10 cellular contexts compared by ENCODE assay signal in the genomic region with DNA sequence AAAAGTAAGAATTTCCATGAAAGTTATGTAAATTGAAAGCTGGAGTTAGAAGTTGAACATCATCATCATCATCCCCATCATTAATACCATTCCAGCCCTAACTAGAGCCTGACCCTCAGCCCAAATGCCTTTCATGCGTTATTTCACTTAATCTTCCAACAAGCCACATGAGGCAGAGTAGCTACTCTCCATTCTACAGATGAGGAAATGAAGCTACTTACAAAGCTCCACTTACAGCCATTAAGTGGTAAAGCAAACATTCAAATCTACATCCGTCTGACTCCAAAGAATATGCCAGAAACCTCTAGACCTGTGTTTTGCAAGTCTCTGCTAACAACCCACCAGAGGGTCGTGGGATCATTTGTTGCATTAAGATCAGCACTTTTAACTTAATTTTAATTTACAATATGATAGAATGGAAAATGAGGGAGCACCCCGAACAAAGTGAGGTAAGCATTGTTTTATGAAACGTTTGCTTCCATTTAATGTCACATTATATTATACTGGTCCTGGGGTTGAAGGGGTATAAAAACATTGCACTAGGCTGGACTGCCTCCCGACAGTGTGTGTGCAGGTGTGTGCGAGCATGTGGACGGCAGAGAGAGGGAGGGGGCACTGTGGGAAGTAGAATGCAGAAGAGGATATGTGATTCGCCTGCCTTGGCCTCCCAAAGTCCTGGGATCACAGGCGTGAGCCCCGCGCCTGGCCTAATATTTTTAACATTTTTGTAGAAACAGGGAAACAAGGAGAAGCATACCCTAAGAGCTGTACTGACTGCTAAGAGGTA. TPM values are rescaled to one million over a fixed set of nuclear protein-coding genes. Genes with fewer than 3 reads are reported as not detected.
DNase-seq lines count a peak whose midpoint lies in the region; ATAC-seq, FAIRE-seq and TF ChIP-seq lines count a peak whose summit lies in the region.
"Had no signal": no experiment of that assay in that cellular context is flagged by ENCODE, and none has a peak within 500 bp of the region (broad histone marks: within the 10 kb centered on the region; RNA-seq: fewer than 3 reads in every experiment).

No MANE protein-coding gene starts in this region.

- WGBS in GM12878 (ENCODE audit: insufficient coverage, insufficient replicate concordance, low lambda C conversion rate, missing lambda C conversion rate): 90% methylated on average over 12 of the region's 12 CpGs

- TF ChIP-seq POLR2A in GM12878 (IDR thresholded peaks at IDR 0.05; ENCODE audit: low read depth, low read length): no peak

- H3K9ac ChIP-seq in GM12878 (ENCODE audit: control insufficient read depth, insufficient read depth, low read length): no peak overlapping the region

- CTCF ChIA-PET in activated CD8-positive, alpha-beta T cell treated with anti-CD3 and anti-CD28 coated beads for 36 hours (lab: Charles Lee): interaction anchor here (0.7 to 1.6 kb wide), 6 partner anchors 10 to 176 kb away, joined by 3 to 5 read pairs (median 3); no protein-coding TSS in a partner anchor
- CTCF ChIA-PET in activated CD8-positive, alpha-beta T cell treated with anti-CD3 and anti-CD28 coated beads, Interleukin-2, amount 10 ng/mL, durations not matched to agents 7 days and 5 days (lab: Charles Lee): interaction anchor here (0.6 to 1.0 kb wide), 4 partner anchors 12 to 179 kb away, joined by 3 read pairs; no protein-coding TSS in a partner anchor
- CTCF ChIA-PET in GM12878 (lab: Yijun Ruan, JAX): interaction anchor here (0.6 to 1.0 kb wide), 4 partner anchors 11 to 99 kb away, joined by 3 to 4 read pairs (median 3); no protein-coding TSS in a partner anchor
- CTCF ChIA-PET in HEK293T (lab: Yijun Ruan, JAX): no interaction called here

- intact Hi-C loops in activated CD8-positive, alpha-beta T cell treated with anti-CD3 and anti-CD28 coated beads for 36 hours (cut with micrococcal nuclease): no loop called here
- intact Hi-C loops in GM12878 (cut with micrococcal nuclease; ENCODE audit: unreplicated experiment): no loop called here

- in situ Hi-C loops in GM12878 (cut with MboI): no loop called here

- no TSS peak for BruUV-seq in GM12878 (replicated peaks; lab: Mats Ljungman, UMichigan)

- TF ChIP-seq RAD21 in GM12878 (IDR thresholded peaks at IDR 0.05; ENCODE audit: insufficient read depth, low read depth, low read length): no peak

- no peaks in the 10 kb centered on the region for H4K20me1 ChIP-seq in GM12878 (ENCODE audit: control insufficient read depth, insufficient read depth)

- H3K4me3 Mint-ChIP-seq in activated CD8-positive, alpha-beta T cell treated with anti-CD3 and anti-CD28 coated beads for 36 hours: no peak overlapping the region
- H3K4me3 Mint-ChIP-seq in activated CD8-positive, alpha-beta T cell treated with anti-CD3 and anti-CD28 coated beads, Interleukin-2, amount 10 ng/mL, durations not matched to agents 7 days and 5 days: no peak overlapping the region
- no peak overlapping the region for H3K4me3 Mint-ChIP-seq in type B pancreatic cell

- no peaks in the 10 kb centered on the region; the same call in 1 of the 2 replicates for H3K4me1 ChIP-seq in GM12878 (ENCODE audit: control insufficient read depth, insufficient read depth, low read length)
- no peaks in the 10 kb centered on the region for H3K4me1 ChIP-seq in effector memory CD4-positive, alpha-beta T cell (ENCODE audit: control insufficient read depth, insufficient read depth, low read length, poor library complexity, severe bottlenecking)
- H3K4me1 ChIP-seq: foreskin keratinocyte had no signal

- peak overlapping the region; percentile 47 for H3K27ac Mint-ChIP-seq in activated CD8-positive, alpha-beta T cell treated with anti-CD3 and anti-CD28 coated beads for 36 hours
- no peak overlapping the region for H3K27ac Mint-ChIP-seq in activated CD8-positive, alpha-beta T cell treated with anti-CD3 and anti-CD28 coated beads, Interleukin-2, amount 10 ng/mL, durations not matched to agents 7 days and 5 days
- peak overlapping the region; percentile 11 for H3K27ac Mint-ChIP-seq in type B pancreatic cell

- no peaks in the 10 kb centered on the region for H3K9me3 ChIP-seq in GM12878 (replicated peaks; ENCODE audit: control insufficient read depth, insufficient read depth, low read length)
- H3K9me3 ChIP-seq in effector memory CD4-positive, alpha-beta T cell (ENCODE audit: control insufficient read depth, low read length): no peaks in the 10 kb centered on the region

- RAD21 ChIA-PET in GM12878 (lab: Charles Lee; ENCODE audit: unreplicated experiment): interaction anchor here (1.1 kb wide), 1 partner anchor 174 kb away, joined by 3 read pairs; no protein-coding TSS in a partner anchor

- H3K27ac ChIP-seq in GM12878 (ENCODE audit: control insufficient read depth, insufficient read depth): no peak overlapping the region
- no peak overlapping the region for H3K27ac ChIP-seq in effector memory CD4-positive, alpha-beta T cell (ENCODE audit: insufficient read depth, low read length, poor library complexity, severe bottlenecking)
- H3K27ac ChIP-seq: foreskin keratinocyte had no signal

- H3K27me3 ChIP-seq in GM12878 (replicated peaks in 1 of 2; ENCODE audit: control insufficient read depth in 2 of 2, insufficient read depth in 2 of 2, low read length in 1 of 2): no peaks in the 10 kb centered on the region
- no peaks in the 10 kb centered on the region for H3K27me3 ChIP-seq in effector memory CD4-positive, alpha-beta T cell (replicated peaks; ENCODE audit: control insufficient read depth, insufficient read depth, low read length, poor library complexity, severe bottlenecking)
- H3K27me3 ChIP-seq: foreskin keratinocyte had no signal

- SMC1A ChIA-PET in GM12878 (lab: Charles Lee; ENCODE audit: uncharacterized antibody, unreplicated experiment): interaction anchor here (0.6 to 1.9 kb wide), 8 partner anchors 10 to 174 kb away, joined by 3 to 6 read pairs (median 4); no protein-coding TSS in a partner anchor

- TF ChIP-seq EP300 in GM12878 (IDR thresholded peaks at IDR 0.05; ENCODE audit: borderline replicate concordance in 1 of 2, control insufficient read depth in 1 of 2, low read depth in 2 of 2, low read length in 2 of 2): no peak

- 0 out of 2 replicates have a peak overlapping the region, but pooled peaks have one; percentile 9 for H3K4me2 ChIP-seq in GM12878 (ENCODE audit: control insufficient read depth, insufficient read depth)

- no peaks in the 10 kb centered on the region for H3K9me3 Mint-ChIP-seq in activated CD8-positive, alpha-beta T cell treated with anti-CD3 and anti-CD28 coated beads for 36 hours
- H3K9me3 Mint-ChIP-seq in activated CD8-positive, alpha-beta T cell treated with anti-CD3 and anti-CD28 coated beads, Interleukin-2, amount 10 ng/mL, durations not matched to agents 7 days and 5 days (ENCODE audit: insufficient read depth): no peaks in the 10 kb centered on the region
- H3K9me3 Mint-ChIP-seq in type B pancreatic cell: no peaks in the 10 kb centered on the region

- peaks cover 8% of the 10 kb centered on the region for H3K36me3 Mint-ChIP-seq in activated CD8-positive, alpha-beta T cell treated with anti-CD3 and anti-CD28 coated beads for 36 hours (ENCODE audit: low read depth)
- H3K36me3 Mint-ChIP-seq in activated CD8-positive, alpha-beta T cell treated with anti-CD3 and anti-CD28 coated beads, Interleukin-2, amount 10 ng/mL, durations not matched to agents 7 days and 5 days (ENCODE audit: low read depth): peaks cover 14% of the 10 kb centered on the region
- no peaks in the 10 kb centered on the region for H3K36me3 Mint-ChIP-seq in type B pancreatic cell

- peaks cover 80% of the 10 kb centered on the region for H3K79me2 ChIP-seq in GM12878 (ENCODE audit: control insufficient read depth, insufficient read depth, low read length)

- FAIRE-seq in GM12878 (lab: Jason Lieb, UNC): no peak

- no peak for DNase-seq in activated CD8-positive, alpha-beta T cell treated with anti-CD3 and anti-CD28 coated beads for 36 hours
- DNase-seq in activated CD8-positive, alpha-beta T cell treated with anti-CD3 and anti-CD28 coated beads, Interleukin-2, amount 10 ng/mL, durations not matched to agents 7 days and 5 days: no peak
- DNase-seq in NCI-H2107 (lab: John Stamatoyannopoulos, UW) (peak; percentile 2), GM12878 (ENCODE audit: low read depth, low spot score) (no peak), type B pancreatic cell (ENCODE audit: extremely low spot score, unreplicated experiment) (no peak), HEK293T (ENCODE audit: extremely low spot score) (no peak)
- no peak for DNase-seq in effector memory CD4-positive, alpha-beta T cell
- DNase-seq: foreskin keratinocyte, NCI-H2171 had no signal

- no peak for ATAC-seq in activated CD8-positive, alpha-beta T cell treated with anti-CD3 and anti-CD28 coated beads for 36 hours
- no peak for ATAC-seq in activated CD8-positive, alpha-beta T cell treated with anti-CD3 and anti-CD28 coated beads, Interleukin-2, amount 10 ng/mL, durations not matched to agents 7 days and 5 days
- ATAC-seq in GM12878: peak; percentile 53
- ATAC-seq in HG02763 (IDR thresholded peaks at IDR 0.05; ENCODE audit: unreplicated experiment): no peak
- ATAC-seq: foreskin keratinocyte had no signal

- H3K27me3 Mint-ChIP-seq in activated CD8-positive, alpha-beta T cell treated with anti-CD3 and anti-CD28 coated beads for 36 hours: no peaks in the 10 kb centered on the region
- no peaks in the 10 kb centered on the region for H3K27me3 Mint-ChIP-seq in activated CD8-positive, alpha-beta T cell treated with anti-CD3 and anti-CD28 coated beads, Interleukin-2, amount 10 ng/mL, durations not matched to agents 7 days and 5 days (ENCODE audit: low read depth)
- no peaks in the 10 kb centered on the region for H3K27me3 Mint-ChIP-seq in type B pancreatic cell

- H3K36me3 ChIP-seq in GM12878 (ENCODE audit: control insufficient read depth in 2 of 2, insufficient read depth in 2 of 2, low read length in 1 of 2): peaks cover 3 to 12% of the 10 kb centered on the region in 2 experiments; a peak in 3 of 4 replicates
- H3K36me3 ChIP-seq in effector memory CD4-positive, alpha-beta T cell (ENCODE audit: control insufficient read depth, insufficient read depth, low read length): no peaks in the 10 kb centered on the region

- TF ChIP-seq CTCF in activated CD8-positive, alpha-beta T cell treated with anti-CD3 and anti-CD28 coated beads for 36 hours (IDR thresholded peaks at IDR 0.05): no peak
- no peak for TF ChIP-seq CTCF in GM12878 (IDR thresholded peaks at IDR 0.05 in 2 of 3, conservative IDR thresholded peaks at IDR 0.05 in 1 of 3; ENCODE audit: control insufficient read depth in 2 of 3, extremely low read depth in 1 of 3, insufficient read depth in 1 of 3, low read depth in 3 of 3, low read length in 3 of 3)
- no peak for TF ChIP-seq CTCF in type B pancreatic cell (conservative IDR thresholded peaks at IDR 0.05)

- no peak overlapping the region for H3K4me3 ChIP-seq in GM12878
- H3K4me3 ChIP-seq in effector memory CD4-positive, alpha-beta T cell (ENCODE audit: insufficient read depth, low read depth, low read length, poor library complexity, severe bottlenecking): no peak overlapping the region

- peaks cover 68% of the 10 kb centered on the region for H3K4me1 Mint-ChIP-seq in activated CD8-positive, alpha-beta T cell treated with anti-CD3 and anti-CD28 coated beads for 36 hours (ENCODE audit: low read depth)
- H3K4me1 Mint-ChIP-seq in activated CD8-positive, alpha-beta T cell treated with anti-CD3 and anti-CD28 coated beads, Interleukin-2, amount 10 ng/mL, durations not matched to agents 7 days and 5 days (ENCODE audit: low read depth): peaks cover 42% of the 10 kb centered on the region
- peaks cover 43% of the 10 kb centered on the region for H3K4me1 Mint-ChIP-seq in type B pancreatic cell (ENCODE audit: unreplicated experiment)

- no peak overlapping the region for H2AFZ ChIP-seq in GM12878 (ENCODE audit: control insufficient read depth, low read depth, low read length)

- POLR2A ChIA-PET in activated CD8-positive, alpha-beta T cell treated with anti-CD3 and anti-CD28 coated beads for 36 hours (lab: Charles Lee): interaction anchor here (1.1 kb wide), 1 partner anchor 10 kb away, joined by 3 read pairs; no protein-coding TSS in a partner anchor
- POLR2A ChIA-PET in activated CD8-positive, alpha-beta T cell treated with anti-CD3 and anti-CD28 coated beads, Interleukin-2, amount 10 ng/mL, durations not matched to agents 7 days and 5 days (lab: Charles Lee): interaction anchor here (1.1 to 1.7 kb wide), 2 partner anchors 21 to 36 kb away, joined by 4 to 6 read pairs; partner anchors contain the start of gene IRF2
- POLR2A ChIA-PET in GM12878 (lab: Charles Lee) (interaction anchor here (0.9 to 1.0 kb wide), 2 partner anchors 9 to 24 kb away, joined by 3 read pairs; no protein-coding TSS in a partner anchor), HEK293T (lab: Yijun Ruan, JAX) (no interaction called here)

RNA-seq across cellular contexts. Expression of gene IRF2, which starts 36.2 kb away (rescaled TPM):
- total RNA-seq in activated CD8-positive, alpha-beta T cell treated with anti-CD3 and anti-CD28 coated beads for 36 hours: 10 to 100 TPM; 48.1 to 56.4 TPM
- total RNA-seq in activated CD8-positive, alpha-beta T cell treated with anti-CD3 and anti-CD28 coated beads, Interleukin-2, amount 10 ng/mL, durations not matched to agents 7 days and 5 days: 10 to 100 TPM; 59.7 to 65.3 TPM
- total RNA-seq in GM12878 (2013; cell fraction: nucleolus; rRNA removed): 70.0 and 78.5 TPM in 2 replicates
- total RNA-seq in GM12878 (2014; rRNA removed) (44.7 and 45.1 TPM in 2 replicates), GM12878 (2014; rRNA removed; fragmentation: Illumina TruSeq; extraction: Trizol) (51.1 and 51.9 TPM in 2 replicates), GM12878 (2021) (52.2 and 65.7 TPM in 2 replicates), type B pancreatic cell (ENCODE audit: low replicate concordance) (19.7 and 23.6 TPM in 2 replicates)
- 39.3 TPM for polyA plus RNA-seq in GM12878 (2011; ENCODE audit: low read depth)
- polyA plus RNA-seq in GM12878 (2011; rRNA removed) (90.3 and 99.3 TPM in 2 replicates), GM12878 (2014; fragmentation: Illumina TruSeq; extraction: Trizol) (79.9 and 96.4 TPM in 2 replicates), GM12878 (2014; fragmentation: Nextera tagmentation; extraction: Ambion mirVana) (10 to 100 TPM; 58.4 to 59.9 TPM), GM12878 (2014; rRNA removed) (46.6 and 52.8 TPM in 2 replicates), GM12878 (2016; fragmentation: Nextera tagmentation; extraction: Ambion mirVana) (10 to 100 TPM; 59.4 to 66.0 TPM)
- 74.6 and 83.1 TPM in 2 replicates for polyA plus RNA-seq in GM12878 (2011; cell fraction: cytosol; rRNA removed)
- 54.1 and 58.8 TPM in 2 replicates for polyA plus RNA-seq in GM12878 (2011; cell fraction: nucleus; rRNA removed)
- 49.9 and 58.7 TPM in 2 replicates for polyA plus RNA-seq in GM12878 (2012)
- 79.3 and 83.9 TPM in 2 replicates for polyA minus RNA-seq in GM12878 (2011; rRNA and poly(A)+ RNA removed)
- polyA minus RNA-seq in GM12878 (2011; cell fraction: cytosol; rRNA and poly(A)+ RNA removed): 40.8 and 41.5 TPM in 2 replicates
- 22.8 and 36.9 TPM in 2 replicates for polyA minus RNA-seq in GM12878 (2011; cell fraction: nucleus; rRNA and poly(A)+ RNA removed)
